19 cellular contexts compared by ENCODE assay signal in the genomic region with DNA sequence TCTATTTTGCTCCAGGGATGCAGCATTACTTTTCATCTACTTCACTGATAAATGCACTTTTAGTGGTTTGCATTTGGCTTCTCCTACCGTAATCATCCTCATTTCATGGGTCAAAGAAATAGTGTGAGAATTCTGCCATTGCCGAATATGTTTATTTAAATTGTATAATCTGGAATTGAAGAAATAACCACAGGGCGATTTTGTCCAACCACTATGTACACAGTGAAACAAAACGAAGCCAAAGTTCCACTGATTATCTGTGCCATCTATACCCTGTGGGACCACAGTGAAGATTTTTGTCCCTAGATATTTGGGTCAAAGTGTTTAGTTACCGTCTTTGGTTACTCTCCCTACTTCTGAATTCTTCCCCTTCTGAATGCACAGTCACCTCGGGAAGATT.
"Had no signal": no experiment of that assay in that cellular context is flagged by ENCODE, and none has a peak within 500 bp of the region (broad histone marks: within the 10 kb centered on the region; RNA-seq: fewer than 3 reads in every experiment).

No MANE protein-coding gene starts in this region.

- DNase-seq: KBM-7; MM.1S; NCI-H1092 treated with DMSO at 0.1 percent for 48 hours; NCI-H1436; NCI-H187; NCI-H2029 treated with DMSO at 0.1 percent for 48 hours; NCI-H2171 treated with DMSO at 0.1 percent for 48 hours; NCI-H345; NCI-H446 treated with DMSO at 0.1 percent for 48 hours; NCI-H510A treated with DMSO at 0.1 percent for 48 hours; NCI-H526; NCI-H748 treated with DMSO at 0.1 percent for 48 hours; NK-92 treated with Interleukin-12 subunit alpha and Interleukin-12 subunit beta, amount 100 ng/mL, for 24 hours; OCI-M1; Right ventricle myocardium superior; RPMI8226; SIG-M5 had no signal

- H3K4me3 ChIP-seq: SJSA1, SK-N-MC had no signal

- H3K27ac ChIP-seq: SJSA1, SK-N-MC had no signal

- H3K27me3 ChIP-seq: SJSA1 had no signal

- H3K36me3 ChIP-seq: SJSA1 had no signal

- H3K4me1 ChIP-seq: SJSA1 had no signal
